11 cellular contexts compared by ENCODE assay signal in the genomic region with DNA sequence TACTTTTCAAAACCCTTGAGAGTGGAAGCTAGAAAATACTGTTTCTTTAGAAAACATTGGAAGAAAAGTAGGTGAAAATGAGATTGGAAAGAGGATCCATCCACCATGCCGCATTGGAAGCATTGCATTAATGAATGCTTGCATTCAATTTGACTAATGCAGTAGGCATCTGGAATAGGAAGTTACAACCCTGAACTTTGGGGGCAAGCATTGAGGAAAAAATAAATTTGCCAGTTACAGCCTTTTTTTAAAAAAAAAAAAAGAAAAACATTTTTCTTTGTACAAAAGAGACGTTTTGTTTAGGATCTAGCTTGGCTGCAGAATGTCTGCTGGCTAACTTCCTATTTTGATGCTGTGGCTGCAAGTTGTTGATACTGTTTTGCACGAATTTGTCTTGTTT.
"Had no signal": no experiment of that assay in that cellular context is flagged by ENCODE, and none has a peak within 500 bp of the region (broad histone marks: within the 10 kb centered on the region; RNA-seq: fewer than 3 reads in every experiment).

No MANE protein-coding gene starts in this region.

- H3K4me3 ChIP-seq: esophagus squamous epithelium, gastrocnemius medialis, heart left ventricle, ovary had no signal

- ATAC-seq: gastrocnemius medialis; heart left ventricle; stimulated activated memory B cell treated with anti-CD40 and anti-IgM and Interleukin-4, amounts not matched to agents 10 μg/mL and 1 μg/mL and 100 μg/mL, for 72 hours had no signal

- H3K36me3 ChIP-seq: esophagus squamous epithelium, gastrocnemius medialis, ovary had no signal

- DNase-seq: activated CD4-positive, alpha-beta T cell treated with anti-CD3 and anti-CD28 coated beads for 1 hour; activated CD4-positive, alpha-beta T cell treated with anti-CD3 and anti-CD28 coated beads, Interleukin-2, amount 50 U/mL, for 48 hours; activated naive CD4-positive, alpha-beta T cell treated with anti-CD3 and anti-CD28 coated beads, Interleukin-2, amount 10 ng/mL, durations not matched to agents 7 days and 5 days; activated T-cell treated with anti-CD3 and anti-CD28 coated beads, Interleukin-2, amount 50 U/mL, for 1 hour; esophagus squamous epithelium; gastrocnemius medialis; heart left ventricle; nephron progenitor cell; ovary; stimulated activated CD4-positive, alpha-beta T cell treated with anti-CD3 and anti-CD28 coated beads, Interleukin-2, amount 100 ng/mL, for 48 hours had no signal

- H3K27ac ChIP-seq: esophagus squamous epithelium, gastrocnemius medialis, heart left ventricle, ovary had no signal

- H3K27me3 ChIP-seq: esophagus squamous epithelium, gastrocnemius medialis, heart left ventricle, ovary had no signal

- H3K9me3 ChIP-seq: esophagus squamous epithelium, gastrocnemius medialis, heart left ventricle, ovary had no signal
